In the genomic region with DNA sequence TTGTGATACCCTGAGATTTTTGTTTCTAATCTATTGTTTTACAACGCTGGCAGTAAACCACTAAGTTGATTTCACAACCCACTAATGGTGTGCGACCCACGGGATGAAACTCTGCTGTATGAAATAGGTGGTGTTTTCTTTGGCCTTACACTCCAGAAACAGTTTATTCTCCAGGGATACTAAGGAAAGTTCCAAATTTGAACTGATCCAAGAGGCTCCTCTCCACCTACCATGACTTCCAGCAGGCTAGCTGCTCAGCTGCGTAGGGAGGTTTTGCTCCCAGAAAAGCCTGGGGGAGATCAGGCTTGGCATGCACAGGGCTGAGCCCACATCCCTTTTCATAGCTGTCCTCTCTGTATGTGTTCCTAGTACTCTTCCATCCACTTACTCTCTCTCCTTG, we compare ENCODE assay signal across 24 cellular contexts.
DNase-seq lines count a peak whose midpoint lies in the region; ATAC-seq and TF ChIP-seq lines count a peak whose summit lies in the region.
"Had no signal": no experiment of that assay in that cellular context is flagged by ENCODE, and none has a peak within 500 bp of the region (broad histone marks: within the 10 kb centered on the region; RNA-seq: fewer than 3 reads in every experiment).

No MANE protein-coding gene starts in this region.

- 77 to 79% methylated on average over 4 of the region's 4 CpGs for WGBS in gastroesophageal sphincter (ENCODE audit: low coverage in 1 of 2), 2 donors

- H3K4me1 ChIP-seq in left ventricle myocardium inferior (peaks cover 6% of the 10 kb centered on the region), adipocyte (ENCODE audit: control insufficient read depth, insufficient read depth, low read length) (no peaks in the 10 kb centered on the region), gastroesophageal sphincter (no peaks in the 10 kb centered on the region)
- H3K4me1 ChIP-seq: A549, BE2C had no signal

- H3K9ac ChIP-seq in adipocyte (ENCODE audit: low read length): no peak overlapping the region
- H3K9ac ChIP-seq: BLaER1 treated with 17β-estradiol and CSF1 and Interleukin-3, amounts not matched to agents 10 nM and 100 nM; GM23248 had no signal

- TF ChIP-seq CTCF in left ventricle myocardium inferior (IDR thresholded peaks at IDR 0.05; ENCODE audit: borderline replicate concordance) (no peak), gastroesophageal sphincter (IDR thresholded peaks at IDR 0.05) (no peak)

- DNase-seq in Right ventricle myocardium superior (no peak), left ventricle myocardium inferior (no peak), adipocyte (ENCODE audit: low read depth) (peak; percentile 2), sciatic nerve (ENCODE audit: low spot score) (peak; percentile 58), NCI-H446 (lab: John Stamatoyannopoulos, UW) (no peak)
- DNase-seq: 8988T; ACHN; AML-193; BE2C; CD4-positive, alpha-beta T cell; CD8-positive, alpha-beta memory T cell; DMS 273 treated with DMSO at 0.1 percent for 48 hours; DMS79; EL; GDM1; GM23248; H7; HCEC 1CT had no signal

- TF ChIP-seq EP300 in gastroesophageal sphincter (IDR thresholded peaks at IDR 0.05): no peak

- intact Hi-C loops in Right ventricle myocardium superior (cut with DNase I): no loop called here
- intact Hi-C loops in left ventricle myocardium inferior (cut with micrococcal nuclease): no loop called here
- intact Hi-C loops in sciatic nerve (cut with DNase I): no loop called here

- H3K27me3 ChIP-seq in left ventricle myocardium inferior (ENCODE audit: low read depth) (no peaks in the 10 kb centered on the region), adipocyte (replicated peaks; ENCODE audit: control insufficient read depth, insufficient read depth, low read length) (peaks cover 55% of the 10 kb centered on the region), gastroesophageal sphincter (peaks cover 3% of the 10 kb centered on the region)
- H3K27me3 ChIP-seq: BLaER1 treated with 17β-estradiol and CSF1 and Interleukin-3, amounts not matched to agents 10 nM and 100 nM had no signal

- H3K36me3 ChIP-seq in left ventricle myocardium inferior (no peaks in the 10 kb centered on the region), adipocyte (ENCODE audit: control insufficient read depth, insufficient read depth, low read length, severe bottlenecking) (no peaks in the 10 kb centered on the region), gastroesophageal sphincter (no peaks in the 10 kb centered on the region)
- H3K36me3 ChIP-seq: BE2C; BLaER1 treated with 17β-estradiol and CSF1 and Interleukin-3, amounts not matched to agents 10 nM and 100 nM had no signal

- no peak overlapping the region for H3K27ac ChIP-seq in left ventricle myocardium inferior (replicated peaks)
- H3K27ac ChIP-seq in gastroesophageal sphincter: no peak overlapping the region
- H3K27ac ChIP-seq: A549; BLaER1 treated with 17β-estradiol and CSF1 and Interleukin-3, amounts not matched to agents 10 nM and 100 nM; GM23248 had no signal

- H3K9me3 ChIP-seq in left ventricle myocardium inferior (replicated peaks) (no peaks in the 10 kb centered on the region), adipocyte (ENCODE audit: control insufficient read depth, low read length) (no peaks in the 10 kb centered on the region), gastroesophageal sphincter (no peaks in the 10 kb centered on the region)
- H3K9me3 ChIP-seq: BE2C; BLaER1 treated with 17β-estradiol and CSF1 and Interleukin-3, amounts not matched to agents 10 nM and 100 nM had no signal

- ATAC-seq in Right ventricle myocardium superior (ENCODE audit: poor library complexity) (peak; percentile 77), gastroesophageal sphincter (peak; percentile 61), sciatic nerve (peak; percentile 95), HG03039 (IDR thresholded peaks at IDR 0.05; ENCODE audit: unreplicated experiment) (no peak), HG02852 (IDR thresholded peaks at IDR 0.05; ENCODE audit: unreplicated experiment) (no peak)
- ATAC-seq: A549, GM12878 had no signal

- no peak for TF ChIP-seq POLR2A in gastroesophageal sphincter (IDR thresholded peaks at IDR 0.05)

- H3K4me3 ChIP-seq in left ventricle myocardium inferior: no peak overlapping the region
- no peak overlapping the region for H3K4me3 ChIP-seq in adipocyte (ENCODE audit: low read length)
- H3K4me3 ChIP-seq in gastroesophageal sphincter: no peak overlapping the region
- H3K4me3 ChIP-seq: A549; BLaER1 treated with 17β-estradiol and CSF1 and Interleukin-3, amounts not matched to agents 10 nM and 100 nM; GM12878; GM23248 had no signal

Comparison
In these comparisons a context has a peak if more than half of its experiments do, and no peak if none do; other contexts are left out.
1. ATAC-seq: peak in Right ventricle myocardium superior (single experiment), gastroesophageal sphincter (single experiment) and sciatic nerve (single experiment); none in HG03039 (single experiment) and HG02852 (single experiment).
2. DNase-seq: peak in adipocyte (single experiment) and sciatic nerve (single experiment); none in Right ventricle myocardium superior (single experiment), left ventricle myocardium inferior (single experiment) and NCI-H446 (0 of 2).